Comparison of ENCODE assay signal across 22 cellular contexts in the genomic region with DNA sequence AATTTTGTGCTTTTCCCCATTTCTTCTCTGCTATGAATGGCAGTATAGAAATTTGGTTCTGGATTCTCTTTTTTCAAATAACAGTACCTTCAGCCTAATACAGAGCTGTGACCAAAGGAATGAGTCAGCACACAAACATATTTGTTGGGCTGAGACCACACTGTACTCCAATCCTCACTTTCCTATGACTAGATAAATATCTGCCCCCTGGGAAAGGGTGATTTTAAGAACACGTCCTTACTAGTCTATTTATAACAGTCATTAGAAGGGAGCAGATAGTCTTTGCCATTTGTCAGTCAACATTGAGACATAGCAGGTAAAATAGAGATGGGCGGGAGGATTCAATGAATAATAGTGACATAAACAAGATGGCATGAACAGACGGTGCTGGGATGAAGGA.
DNase-seq lines count a peak whose midpoint lies in the region; ATAC-seq, FAIRE-seq and TF ChIP-seq lines count a peak whose summit lies in the region.
"Had no signal": no experiment of that assay in that cellular context is flagged by ENCODE, and none has a peak within 500 bp of the region (broad histone marks: within the 10 kb centered on the region; RNA-seq: fewer than 3 reads in every experiment).

No MANE protein-coding gene starts in this region.

- no peak overlapping the region for H4K8ac ChIP-seq in trophoblast cell (ENCODE audit: low read depth, low read length)

- no peaks in the 10 kb centered on the region for H3K79me2 ChIP-seq in astrocyte (ENCODE audit: insufficient read depth, low read length)
- no peaks in the 10 kb centered on the region for H3K79me2 ChIP-seq in trophoblast cell (ENCODE audit: control insufficient read depth, insufficient read depth, low read length, poor library complexity)

- H3K27ac Mint-ChIP-seq in astrocyte (ENCODE audit: unreplicated experiment) (no peak overlapping the region), chondrocyte (ENCODE audit: unreplicated experiment) (no peak overlapping the region)

- intact Hi-C loops in esophagus muscularis mucosa (cut with DNase I) = no loop called here

- 79% methylated on average over 3 of the region's 3 CpGs for WGBS in esophagus muscularis mucosa
- no CpG with 5 or more reads among the region's 3 CpGs for WGBS in trophoblast cell (ENCODE audit: extremely low coverage, insufficient coverage, insufficient read length)

- H2AFZ ChIP-seq in astrocyte (ENCODE audit: low read depth, low read length) (no peak overlapping the region), trophoblast cell (ENCODE audit: insufficient read depth, low read length, poor library complexity) (no peak overlapping the region)

- H3K9ac ChIP-seq in astrocyte (ENCODE audit: low read length) (no peak overlapping the region), trophoblast cell (ENCODE audit: low read length) (no peak overlapping the region)

- no peaks in the 10 kb centered on the region for H3K27me3 ChIP-seq in astrocyte (ENCODE audit: insufficient read depth, low read length)
- no peaks in the 10 kb centered on the region for H3K27me3 ChIP-seq in esophagus muscularis mucosa
- H3K27me3 ChIP-seq in trophoblast cell (ENCODE audit: insufficient read depth, low read length) = no peaks in the 10 kb centered on the region

- H4K91ac ChIP-seq in trophoblast cell (ENCODE audit: low read depth, low read length) = no peak overlapping the region

- no peak overlapping the region for H3K4ac ChIP-seq in trophoblast cell (ENCODE audit: low read depth, low read length)

- no peak for ATAC-seq in GM21423 (IDR thresholded peaks at IDR 0.05; ENCODE audit: unreplicated experiment)
- ATAC-seq: HepG2, K562 had no signal

- DNase-seq in HPDE6-E6E7 (ENCODE audit: extremely low spot score) (peak; percentile 19), astrocyte (ENCODE audit: low read depth) (peak; percentile 12), esophagus muscularis mucosa (ENCODE audit: extremely low spot score) (peak; percentile 2), trophoblast cell (no peak), chondrocyte (ENCODE audit: low spot score) (no peak), NCI-H524 (lab: John Stamatoyannopoulos, UW) (no peak)
- DNase-seq: CD8-positive, alpha-beta memory T cell; H7; MM.1S; NCI-H1048; NCI-H1436; NCI-H1930; NCI-H510A treated with DMSO at 0.1 percent for 48 hours; OCI-M1; Right ventricle myocardium superior had no signal

- H4K20me1 ChIP-seq in astrocyte (ENCODE audit: insufficient read depth, low read length) = no peaks in the 10 kb centered on the region

- peaks cover 6% of the 10 kb centered on the region for H3K4me1 Mint-ChIP-seq in astrocyte (ENCODE audit: low read depth, unreplicated experiment)
- peaks cover 4% of the 10 kb centered on the region for H3K4me1 Mint-ChIP-seq in chondrocyte (ENCODE audit: low read depth)
- H3K4me1 Mint-ChIP-seq: CD8-positive, alpha-beta memory T cell had no signal

- H2BK5ac ChIP-seq in trophoblast cell (ENCODE audit: low read depth, low read length, poor library complexity) = no peak overlapping the region

- no peak overlapping the region for H4K12ac ChIP-seq in trophoblast cell (ENCODE audit: low read depth, low read length)

- H3K36me3 Mint-ChIP-seq in astrocyte (ENCODE audit: low read depth, unreplicated experiment) = no peaks in the 10 kb centered on the region
- H3K36me3 Mint-ChIP-seq in chondrocyte (ENCODE audit: low read depth) = no peaks in the 10 kb centered on the region
- H3K36me3 Mint-ChIP-seq: CD8-positive, alpha-beta memory T cell had no signal

- no peak overlapping the region for H3K18ac ChIP-seq in trophoblast cell (ENCODE audit: low read length)

- TF ChIP-seq EP300 in esophagus muscularis mucosa (IDR thresholded peaks at IDR 0.05) = no peak

- H3K4me3 Mint-ChIP-seq in astrocyte (ENCODE audit: unreplicated experiment) = no peak overlapping the region
- H3K4me3 Mint-ChIP-seq in chondrocyte (ENCODE audit: unreplicated experiment) = no peak overlapping the region
- H3K4me3 Mint-ChIP-seq: CD8-positive, alpha-beta memory T cell had no signal

- no peak overlapping the region for H3K14ac ChIP-seq in trophoblast cell (ENCODE audit: low read length)

- no peak overlapping the region for H2BK120ac ChIP-seq in trophoblast cell (ENCODE audit: insufficient read depth, low read length, poor library complexity)

- H3K4me1 ChIP-seq in astrocyte (ENCODE audit: insufficient read depth, low read length) (no peaks in the 10 kb centered on the region), esophagus muscularis mucosa (no peaks in the 10 kb centered on the region), trophoblast cell (ENCODE audit: control insufficient read depth in 1 of 2, insufficient read depth in 2 of 2, low read length in 2 of 2) (peaks cover 0 to 3% of the 10 kb centered on the region in 2 experiments)

- no peaks in the 10 kb centered on the region for H3K36me3 ChIP-seq in astrocyte (ENCODE audit: insufficient read depth, low read length)
- no peaks in the 10 kb centered on the region for H3K36me3 ChIP-seq in esophagus muscularis mucosa
- no peaks in the 10 kb centered on the region for H3K36me3 ChIP-seq in trophoblast cell (ENCODE audit: control insufficient read depth in 1 of 2, insufficient read depth in 2 of 2, low read length in 2 of 2)

- H3K27me3 Mint-ChIP-seq in astrocyte (ENCODE audit: low read depth, unreplicated experiment) (no peaks in the 10 kb centered on the region), chondrocyte (ENCODE audit: low read depth) (no peaks in the 10 kb centered on the region)

- no peak for TF ChIP-seq POLR2A in esophagus muscularis mucosa (IDR thresholded peaks at IDR 0.05; ENCODE audit: low read depth)

- peaks cover 12% of the 10 kb centered on the region for H3K79me1 ChIP-seq in trophoblast cell (ENCODE audit: low read length)

- H3K4me2 ChIP-seq in astrocyte (ENCODE audit: low read length) (no peak overlapping the region), trophoblast cell (ENCODE audit: low read length) (no peak overlapping the region)

- no peak overlapping the region for H2BK12ac ChIP-seq in trophoblast cell (ENCODE audit: low read length)

- H3K9me3 Mint-ChIP-seq in astrocyte (ENCODE audit: unreplicated experiment) (peaks cover 1% of the 10 kb centered on the region), chondrocyte (ENCODE audit: low read depth) (peaks cover 7% of the 10 kb centered on the region)

- no peak overlapping the region for H2AK5ac ChIP-seq in trophoblast cell (ENCODE audit: low read length)

- no peak overlapping the region for H3K23ac ChIP-seq in trophoblast cell (ENCODE audit: low read length)

- no peaks in the 10 kb centered on the region for H3K9me3 ChIP-seq in astrocyte (ENCODE audit: insufficient read depth, low read depth, low read length)
- H3K9me3 ChIP-seq in esophagus muscularis mucosa = no peaks in the 10 kb centered on the region
- no peaks in the 10 kb centered on the region for H3K9me3 ChIP-seq in trophoblast cell (ENCODE audit: insufficient read depth, low read depth, low read length)

- TF ChIP-seq CTCF in astrocyte (IDR thresholded peaks at IDR 0.05; ENCODE audit: insufficient read depth, low read depth, low read length) (no peak), esophagus muscularis mucosa (IDR thresholded peaks at IDR 0.05) (no peak), chondrocyte (IDR thresholded peaks at IDR 0.05) (no peak)

- H3K27ac ChIP-seq in astrocyte (ENCODE audit: low read depth, low read length) = no peak overlapping the region
- H3K27ac ChIP-seq in esophagus muscularis mucosa (replicated peaks in 1 of 4) = no peak overlapping the region
- peak overlapping the region; percentile 87 for H3K27ac ChIP-seq in trophoblast cell (ENCODE audit: low read depth, low read length)
- H3K27ac ChIP-seq: C4-2B had no signal

- FAIRE-seq in astrocyte (lab: Jason Lieb, UNC) = no peak
- FAIRE-seq: A204.1, D721Med, HepG2, K562, RCC 7860 had no signal

- no peak overlapping the region for H3K4me3 ChIP-seq in astrocyte (ENCODE audit: insufficient read depth, low read depth, low read length)
- H3K4me3 ChIP-seq in esophagus muscularis mucosa = no peak overlapping the region
- no peak overlapping the region for H3K4me3 ChIP-seq in trophoblast cell (ENCODE audit: low read depth, low read length)
- H3K4me3 ChIP-seq: K562 had no signal

Comparison
In these comparisons a context has a peak if more than half of its experiments do, and no peak if none do; other contexts are left out.
1. DNase-seq: peak in HPDE6-E6E7 (single experiment), astrocyte (single experiment) and esophagus muscularis mucosa (single experiment); none in trophoblast cell (0 of 2), chondrocyte (single experiment) and NCI-H524 (0 of 2).